ENCODE assay signal across 7 cellular contexts in genomic region chr12:1318327-1319031, GRCh38.
A peak's percentile ranks its signal among the peaks of the same experiment; 100 is the strongest.
DNase-seq lines count a peak whose midpoint lies in the region; ATAC-seq and TF ChIP-seq lines count a peak whose summit lies in the region.

No MANE protein-coding gene starts in this region.

- intact Hi-C loops in left cardiac atrium (cut with DNase I), result no loop called here

- no peak overlapping the region for H3K4me3 Mint-ChIP-seq in immature natural killer cell

- in situ Hi-C loops in SK-MEL-5 (cut with HindIII; ENCODE audit: low pct_unique_long_range_greater_than_20kb, low sequenced_read_pairs), result no loop called here

- H3K4me3 ChIP-seq in LNCaP clone FGC (ENCODE audit: low read depth, low read length), result no peak overlapping the region
- peak overlapping the region; percentile 33 to 54 for H3K4me3 ChIP-seq in stomach smooth muscle (ENCODE audit: low read length in 2 of 2)

- peaks cover 11 to 22% (median 15%) of the 10 kb centered on the region in 3 donors for H3K36me3 Mint-ChIP-seq in immature natural killer cell

- H3K4me1 ChIP-seq in stomach smooth muscle (ENCODE audit: control insufficient read depth, insufficient read depth, low read length), result peaks cover 6% of the 10 kb centered on the region

- H3K9ac ChIP-seq in stomach smooth muscle (ENCODE audit: low read length in 2 of 2), result peak overlapping the region in 1 of 2 donors; percentile 1

- H3K4me1 Mint-ChIP-seq in immature natural killer cell, result peaks cover 0 to 2% of the 10 kb centered on the region in 2 donors

- H3K27me3 Mint-ChIP-seq in immature natural killer cell (ENCODE audit: low read depth in 3 of 3), result peaks cover 0 to 1% (median 0%) of the 10 kb centered on the region in 3 donors

- H3K27ac ChIP-seq in stomach smooth muscle (ENCODE audit: low read length), result peak overlapping the region; percentile 32

- H3K27ac Mint-ChIP-seq in immature natural killer cell, result no peak overlapping the region

- ATAC-seq in left cardiac atrium (peak; percentile 73 to 81), GM21576 (IDR thresholded peaks at IDR 0.05; ENCODE audit: unreplicated experiment) (no peak)

- TF ChIP-seq CTCF in LNCaP clone FGC (IDR thresholded peaks at IDR 0.05; ENCODE audit: control insufficient read depth, extremely low read depth, insufficient read depth), result no peak

- DNase-seq in LNCaP clone FGC (ENCODE audit: low read depth) (peak; percentile 35), SK-MEL-5 (ENCODE audit: low read depth, low spot score) (peak; percentile 64), left cardiac atrium (no peak), immature natural killer cell (no peak)
- DNase-seq in activated naive CD4-positive, alpha-beta T cell treated with anti-CD3 and anti-CD28 coated beads, Interleukin-2, amount 50 U/mL, for 16 hours, result no peak

- H3K9me3 ChIP-seq in stomach smooth muscle (ENCODE audit: control insufficient read depth in 2 of 2, low read length in 2 of 2), result no peaks in the 10 kb centered on the region

- no peaks in the 10 kb centered on the region for H3K36me3 ChIP-seq in stomach smooth muscle (ENCODE audit: control insufficient read depth in 2 of 2, insufficient read depth in 2 of 2, low read length in 2 of 2)

- no peaks in the 10 kb centered on the region for H3K27me3 ChIP-seq in stomach smooth muscle (ENCODE audit: control insufficient read depth in 1 of 2, insufficient read depth in 2 of 2, low read length in 2 of 2)

- H3K9me3 Mint-ChIP-seq in immature natural killer cell, result peaks cover 0 to 6% (median 1%) of the 10 kb centered on the region in 6 donors

Comparison
In these comparisons a context has a peak if more than half of its experiments do, and no peak if none do; other contexts are left out.
1. DNase-seq: peak in LNCaP clone FGC (single experiment) and SK-MEL-5 (single experiment); none in left cardiac atrium (single experiment), activated naive CD4-positive, alpha-beta T cell treated with anti-CD3 and anti-CD28 coated beads, Interleukin-2, amount 50 U/mL, for 16 hours (single experiment) and immature natural killer cell (0 of 3).